In genomic region chr14:105855246-105855892, GRCh38 we compare ENCODE assay signal across 13 cellular contexts.
DNase-seq lines count a peak whose midpoint lies in the region; ATAC-seq and TF ChIP-seq lines count a peak whose summit lies in the region.
"Had no signal": no experiment of that assay in that cellular context is flagged by ENCODE, and none has a peak within 500 bp of the region (broad histone marks: within the 10 kb centered on the region; RNA-seq: fewer than 3 reads in every experiment).

No MANE protein-coding gene starts in this region.

- H3K9me3 ChIP-seq in OCI-LY1 (ENCODE audit: low read length) = no peaks in the 10 kb centered on the region
- no peaks in the 10 kb centered on the region for H3K9me3 ChIP-seq in suprapubic skin
- H3K9me3 ChIP-seq: A549 had no signal

- H3F3A ChIP-seq in OCI-LY1 (ENCODE audit: insufficient read depth, low read length) = peaks cover 24% of the 10 kb centered on the region

- no peak for TF ChIP-seq CTCF in OCI-LY1 (IDR thresholded peaks at IDR 0.05; ENCODE audit: low read length)
- TF ChIP-seq CTCF in suprapubic skin (IDR thresholded peaks at IDR 0.05) = no peak

- H2AFZ ChIP-seq in OCI-LY1 (ENCODE audit: low read length) = no peak overlapping the region

- H3K27ac ChIP-seq in OCI-LY1 (ENCODE audit: low read depth, low read length, poor library complexity, severe bottlenecking) (peak overlapping the region; percentile 100), suprapubic skin (no peak overlapping the region)
- H3K27ac ChIP-seq: A549 had no signal

- peaks cover 8% of the 10 kb centered on the region for H3K36me3 Mint-ChIP-seq in activated CD8-positive, alpha-beta memory T cell treated with anti-CD3 and anti-CD28 coated beads, Interleukin-2, amount 10 ng/mL, durations not matched to agents 7 days and 5 days

- H3K27me3 ChIP-seq in OCI-LY1 (ENCODE audit: insufficient read depth, low read length) (no peaks in the 10 kb centered on the region), suprapubic skin (no peaks in the 10 kb centered on the region)

- H3K4me1 Mint-ChIP-seq in activated CD8-positive, alpha-beta memory T cell treated with anti-CD3 and anti-CD28 coated beads, Interleukin-2, amount 10 ng/mL, durations not matched to agents 7 days and 5 days = peaks cover 45% of the 10 kb centered on the region
- H3K4me1 Mint-ChIP-seq: nephron had no signal

- no peak for TF ChIP-seq EP300 in suprapubic skin (IDR thresholded peaks at IDR 0.05)

- peaks cover 61% of the 10 kb centered on the region for H3K36me3 ChIP-seq in OCI-LY1 (ENCODE audit: insufficient read depth, low read length)
- no peaks in the 10 kb centered on the region for H3K36me3 ChIP-seq in suprapubic skin

- no peak for ATAC-seq in activated CD8-positive, alpha-beta memory T cell treated with anti-CD3 and anti-CD28 coated beads, Interleukin-2, amount 10 ng/mL, durations not matched to agents 7 days and 5 days
- no peak for ATAC-seq in left cardiac atrium
- ATAC-seq: A549 had no signal

- no peaks in the 10 kb centered on the region for H3K9me2 ChIP-seq in OCI-LY1 (ENCODE audit: low read depth, low read length)

- peak; percentile 38 for DNase-seq in activated CD8-positive, alpha-beta memory T cell treated with anti-CD3 and anti-CD28 coated beads, Interleukin-2, amount 10 ng/mL, durations not matched to agents 7 days and 5 days
- no peak for DNase-seq in activated CD8-positive, alpha-beta memory T cell treated with anti-CD3 and anti-CD28 coated beads for 24 hours
- DNase-seq in left cardiac atrium (peak; percentile 14), suprapubic skin (ENCODE audit: low spot score in 2 of 2) (peak; percentile 55 to 70), NCI-H187 (lab: John Stamatoyannopoulos, UW) (no peak), amygdala (lab: John Stamatoyannopoulos, UW) (no peak), NCI-H187 treated with DMSO at 0.1 percent for 48 hours (lab: John Stamatoyannopoulos, UW) (no peak)
- DNase-seq: kidney glomerular epithelial cell, NCI-H1092, NCI-H524 had no signal

- H3K4me3 Mint-ChIP-seq in activated CD8-positive, alpha-beta memory T cell treated with anti-CD3 and anti-CD28 coated beads, Interleukin-2, amount 10 ng/mL, durations not matched to agents 7 days and 5 days = no peak overlapping the region
- H3K4me3 Mint-ChIP-seq: nephron had no signal

- H3K27ac Mint-ChIP-seq in activated CD8-positive, alpha-beta memory T cell treated with anti-CD3 and anti-CD28 coated beads, Interleukin-2, amount 10 ng/mL, durations not matched to agents 7 days and 5 days = no peak overlapping the region
- H3K27ac Mint-ChIP-seq: nephron had no signal

- H3K4me1 ChIP-seq in OCI-LY1 (ENCODE audit: insufficient read depth, low read length, severe bottlenecking) (peaks cover 50% of the 10 kb centered on the region), suprapubic skin (no peaks in the 10 kb centered on the region)
- H3K4me1 ChIP-seq: A549 had no signal

- no peaks in the 10 kb centered on the region for H3K9me3 Mint-ChIP-seq in activated CD8-positive, alpha-beta memory T cell treated with anti-CD3 and anti-CD28 coated beads, Interleukin-2, amount 10 ng/mL, durations not matched to agents 7 days and 5 days (ENCODE audit: low read depth)

- CTCF ChIA-PET in activated CD8-positive, alpha-beta memory T cell treated with anti-CD3 and anti-CD28 coated beads, Interleukin-2, amount 10 ng/mL, durations not matched to agents 7 days and 5 days (lab: Charles Lee) = no interaction called here

- H3K4me3 ChIP-seq in OCI-LY1 (ENCODE audit: low read depth, low read length, poor library complexity, severe bottlenecking) = peak overlapping the region; percentile 77
- no peak overlapping the region for H3K4me3 ChIP-seq in suprapubic skin
- H3K4me3 ChIP-seq: A549 had no signal

- peak overlapping the region; percentile 94 for H3K4me2 ChIP-seq in OCI-LY1 (ENCODE audit: low read length)
- H3K4me2 ChIP-seq: A549 had no signal

- 91% methylated on average over 15 of the region's 35 CpGs for WGBS in suprapubic skin

- H3K9ac ChIP-seq in OCI-LY1 (ENCODE audit: low read length) = peak overlapping the region; percentile 97

- TF ChIP-seq POLR2A in suprapubic skin (IDR thresholded peaks at IDR 0.05) = no peak

- intact Hi-C loops in left cardiac atrium (cut with DNase I) = no loop called here

- no peaks in the 10 kb centered on the region for H4K20me1 ChIP-seq in OCI-LY1 (ENCODE audit: insufficient read depth, low read length)

- H3K79me2 ChIP-seq in OCI-LY1 (ENCODE audit: insufficient read depth, low read length) = no peaks in the 10 kb centered on the region; the same call in 1 of the 2 replicates

- peaks cover 2% of the 10 kb centered on the region for H3K27me3 Mint-ChIP-seq in activated CD8-positive, alpha-beta memory T cell treated with anti-CD3 and anti-CD28 coated beads, Interleukin-2, amount 10 ng/mL, durations not matched to agents 7 days and 5 days

Comparison
In these comparisons a context has a peak if more than half of its experiments do, and no peak if none do; other contexts are left out.
1. DNase-seq: peak in activated CD8-positive, alpha-beta memory T cell treated with anti-CD3 and anti-CD28 coated beads, Interleukin-2, amount 10 ng/mL, durations not matched to agents 7 days and 5 days (single experiment), left cardiac atrium (single experiment) and suprapubic skin (2 of 2); none in activated CD8-positive, alpha-beta memory T cell treated with anti-CD3 and anti-CD28 coated beads for 24 hours (single experiment), NCI-H187 (0 of 2), amygdala (0 of 56) and NCI-H187 treated with DMSO at 0.1 percent for 48 hours (single experiment).